Comparison of ENCODE assay signal across 22 cellular contexts in genomic region chr19:17460372-17461230, GRCh38. TPM values are rescaled to one million over a fixed set of nuclear protein-coding genes. Genes with fewer than 3 reads are reported as not detected.
DNase-seq lines count a peak whose midpoint lies in the region; ATAC-seq, FAIRE-seq and TF ChIP-seq lines count a peak whose summit lies in the region.
"Had no signal": no experiment of that assay in that cellular context is flagged by ENCODE, and none has a peak within 500 bp of the region (broad histone marks: within the 10 kb centered on the region; RNA-seq: fewer than 3 reads in every experiment).

NXNL1 (minus strand) TSS chr19:17460926; CDS start chr19:17460869, 57 bp downstream.

- no peak within 1 kb of the TSS for H3K4me3 ChIP-seq in A549
- no peak within 1 kb of the TSS for H3K4me3 ChIP-seq in IMR-90 (ENCODE audit: insufficient read depth, low read depth, low read length)
- H3K4me3 ChIP-seq in WERI-Rb-1 (ENCODE audit: low read depth, low read length), result peak within 1 kb of the TSS; percentile 51
- H3K4me3 ChIP-seq in osteoblast (ENCODE audit: insufficient read depth, low read length), result no peak within 1 kb of the TSS
- H3K4me3 ChIP-seq: GM23338 had no signal

- H2AK9ac ChIP-seq in IMR-90 (replicated peaks; ENCODE audit: low read depth, low read length, poor library complexity), result peak within 1 kb of the TSS; percentile 24

- CTCF ChIA-PET in A549 (lab: Yijun Ruan, JAX), result interaction anchor here (1.9 to 2.2 kb wide), 2 partner anchors 12 to 36 kb away, joined by 6 to 8 read pairs; partner anchors contain the start of gene TMEM221
- CTCF ChIA-PET in IMR-90 (lab: Yijun Ruan, JAX), result interaction anchor here (0.6 kb wide), 1 partner anchor 19 kb away, joined by 4 read pairs; no protein-coding TSS in a partner anchor

- H3K4me2 ChIP-seq in A549 (no peak within 1 kb of the TSS), IMR-90 (ENCODE audit: low read depth, low read length) (no peak within 1 kb of the TSS), osteoblast (ENCODE audit: insufficient read depth, low read length) (no peak within 1 kb of the TSS)
- H3K4me2 ChIP-seq: GM23338 had no signal

- peaks cover 27% of the 10 kb centered on the region for H3K27me3 Mint-ChIP-seq in T-helper 17 cell

- TF ChIP-seq CTCF in A549 (IDR thresholded peaks at IDR 0.05) (no peak), IMR-90 (conservative IDR thresholded peaks at IDR 0.05; ENCODE audit: low read depth, low read length) (no peak), WERI-Rb-1 (IDR thresholded peaks at IDR 0.05; ENCODE audit: low read depth, low read length) (no peak), osteoblast (IDR thresholded peaks at IDR 0.05; ENCODE audit: extremely low read depth, low read depth, low read length) (no peak)

- H3K79me2 ChIP-seq in osteoblast (ENCODE audit: insufficient read depth, low read length), result no peaks in the 10 kb centered on the region

- H2BK120ac ChIP-seq in IMR-90 (ENCODE audit: low read depth, low read length), result no peak within 1 kb of the TSS

- no peak within 1 kb of the TSS for H3K23ac ChIP-seq in IMR-90 (ENCODE audit: low read depth, low read length)

- no peak within 1 kb of the TSS for H3K14ac ChIP-seq in IMR-90 (replicated peaks; ENCODE audit: low read depth, low read length)

- no peak for TF ChIP-seq EP300 in A549 (IDR thresholded peaks at IDR 0.05)

- POLR2A ChIA-PET in A549 (lab: Yijun Ruan, JAX), result no interaction called here
- POLR2A ChIA-PET in IMR-90 (lab: Charles Lee; ENCODE audit: unreplicated experiment), result no interaction called here

- TF ChIP-seq POLR2A in A549 (IDR thresholded peaks at IDR 0.05; ENCODE audit: low read length), result no peak
- TF ChIP-seq POLR2A in IMR-90 (IDR thresholded peaks at IDR 0.05; ENCODE audit: low read depth, low read length), result no peak

- no peak within 1 kb of the TSS for H3K56ac ChIP-seq in IMR-90 (ENCODE audit: extremely low read depth, insufficient read depth, low read length)

- H3K27me3 ChIP-seq in IMR-90 (ENCODE audit: control insufficient read depth, insufficient read depth, low read length) (peaks cover 31% of the 10 kb centered on the region), WERI-Rb-1 (ENCODE audit: insufficient read depth, low read depth, severe bottlenecking) (no peaks in the 10 kb centered on the region), osteoblast (ENCODE audit: insufficient read depth, low read length) (peaks cover 15% of the 10 kb centered on the region)

- H3K79me1 ChIP-seq in IMR-90 (ENCODE audit: low read depth in 1 of 2, low read length in 2 of 2), result no peaks in the 10 kb centered on the region

- dilution Hi-C loops in IMR-90 (cut with HindIII; ENCODE audit: low sequenced_read_pairs, unreplicated experiment), result no loop called here

- no peak within 1 kb of the TSS for H2AK5ac ChIP-seq in IMR-90 (ENCODE audit: low read depth, low read length)

- no peak for ATAC-seq in A549
- no peak for ATAC-seq in IMR-90 (ENCODE audit: low read depth)
- ATAC-seq in GM18520 (IDR thresholded peaks at IDR 0.05; ENCODE audit: unreplicated experiment), result no peak
- no peak for ATAC-seq in T-helper 17 cell
- ATAC-seq: GM23338 had no signal

- no peak within 1 kb of the TSS for H3K27ac ChIP-seq in A549
- H3K27ac ChIP-seq in IMR-90 (ENCODE audit: insufficient read depth, low read length), result no peak within 1 kb of the TSS
- peak within 1 kb of the TSS; percentile 88 for H3K27ac ChIP-seq in WERI-Rb-1
- H3K27ac ChIP-seq in osteoblast (ENCODE audit: low read depth, low read length), result no peak within 1 kb of the TSS
- H3K27ac ChIP-seq: C4-2B, HL-60 had no signal

- H3K4ac ChIP-seq in IMR-90 (ENCODE audit: low read depth, low read length), result no peak within 1 kb of the TSS

- no peak for FAIRE-seq in A549 (lab: Jason Lieb, UNC)
- FAIRE-seq: D721Med, G401.6, GM12892, GM18507, H54 had no signal

- in situ Hi-C loops in IMR-90 (cut with MboI; ENCODE audit: low sequenced_read_pairs), result no loop called here

- no peak within 1 kb of the TSS for H3K4me3 Mint-ChIP-seq in T-helper 17 cell
- H3K4me3 Mint-ChIP-seq: CD4-positive, alpha-beta T cell; GM23338; IgD-negative memory B cell had no signal

- TF ChIP-seq RAD21 in A549 (conservative IDR thresholded peaks at IDR 0.05 in 1 of 2, IDR thresholded peaks at IDR 0.05 in 1 of 2), result no peak
- no peak for TF ChIP-seq RAD21 in IMR-90 (IDR thresholded peaks at IDR 0.05; ENCODE audit: low read length)

- H3K4me1 Mint-ChIP-seq in T-helper 17 cell, result peaks cover 1% of the 10 kb centered on the region
- H3K4me1 Mint-ChIP-seq: GM23338, IgD-negative memory B cell had no signal

- intact Hi-C loops in IMR-90 (cut with micrococcal nuclease), result no loop called here

- DNase-seq in A549 (ENCODE audit: low read depth in 1 of 2, low spot score in 1 of 2) (no peak), IMR-90 (no peak), WERI-Rb-1 (peak; percentile 95), osteoblast (ENCODE audit: insufficient read length, low spot score, missing footprints) (peak; percentile 76), T-helper 17 cell (no peak)
- DNase-seq: ACHN; BE2C; Caco-2; CD4-positive, alpha-beta T cell; HCEC 1CT had no signal

- H3K9ac ChIP-seq in IMR-90 (ENCODE audit: low read depth, low read length), result no peak within 1 kb of the TSS

- H4K5ac ChIP-seq in IMR-90 (ENCODE audit: low read depth, low read length), result no peak within 1 kb of the TSS

- H2AFZ ChIP-seq in IMR-90 (replicated peaks; ENCODE audit: low read length, poor library complexity) (peak within 1 kb of the TSS; percentile 3), osteoblast (ENCODE audit: low read length) (no peak within 1 kb of the TSS)
- H2AFZ ChIP-seq: GM23338 had no signal

- H3K4me1 ChIP-seq in A549, result no peaks in the 10 kb centered on the region
- no peaks in the 10 kb centered on the region; the same call in 1 of the 2 replicates for H3K4me1 ChIP-seq in IMR-90 (ENCODE audit: control insufficient read depth, insufficient read depth, low read length)
- no peaks in the 10 kb centered on the region for H3K4me1 ChIP-seq in osteoblast (ENCODE audit: insufficient read depth, low read length)
- H3K4me1 ChIP-seq: BE2C, Caco-2 had no signal

- no TSS peak for BruUV-seq in IMR-90 (replicated peaks; lab: Mats Ljungman, UMichigan)

- H4K8ac ChIP-seq in IMR-90 (ENCODE audit: low read depth in 2 of 2, low read length in 2 of 2), result no peak within 1 kb of the TSS

- H3K36me3 Mint-ChIP-seq in T-helper 17 cell (ENCODE audit: low read depth), result no peaks in the 10 kb centered on the region
- H3K36me3 Mint-ChIP-seq: IgD-negative memory B cell had no signal

- no peaks in the 10 kb centered on the region for H3K36me3 ChIP-seq in IMR-90 (ENCODE audit: control insufficient read depth, insufficient read depth, low read length)
- H3K36me3 ChIP-seq in WERI-Rb-1, result peaks cover 16% of the 10 kb centered on the region
- no peaks in the 10 kb centered on the region for H3K36me3 ChIP-seq in osteoblast (ENCODE audit: insufficient read depth, low read length)
- H3K36me3 ChIP-seq: BE2C had no signal

- no peak within 1 kb of the TSS for H3K18ac ChIP-seq in IMR-90 (ENCODE audit: low read depth, low read length)

- H2BK5ac ChIP-seq in IMR-90 (ENCODE audit: low read depth, low read length, poor library complexity, severe bottlenecking), result no peak within 1 kb of the TSS

- H2BK20ac ChIP-seq in IMR-90 (ENCODE audit: low read depth, low read length), result no peak within 1 kb of the TSS

- no peak within 1 kb of the TSS for H2BK15ac ChIP-seq in IMR-90 (ENCODE audit: low read depth, low read length)

- no peak within 1 kb of the TSS for H3K27ac Mint-ChIP-seq in T-helper 17 cell
- H3K27ac Mint-ChIP-seq: CD4-positive, alpha-beta T cell; GM23338; IgD-negative memory B cell had no signal

- H3K9me1 ChIP-seq in IMR-90 (ENCODE audit: insufficient read depth, low read length), result no peaks in the 10 kb centered on the region

- H3K9me3 ChIP-seq in A549 (no peaks in the 10 kb centered on the region), IMR-90 (ENCODE audit: control insufficient read depth, insufficient read depth, low read length) (no peaks in the 10 kb centered on the region), WERI-Rb-1 (ENCODE audit: severe bottlenecking) (no peaks in the 10 kb centered on the region), osteoblast (ENCODE audit: low read depth, low read length) (no peaks in the 10 kb centered on the region), T-helper 17 cell (ENCODE audit: control insufficient read depth, low read length, poor library complexity, severe bottlenecking) (no peaks in the 10 kb centered on the region)
- H3K9me3 ChIP-seq: BE2C, Caco-2 had no signal

- no peak within 1 kb of the TSS for H4K91ac ChIP-seq in IMR-90 (ENCODE audit: insufficient read depth, low read depth, low read length)

- WGBS in A549 (ENCODE audit: missing lambda C conversion rate), result 85% methylated on average over 18 of the region's 26 CpGs
- WGBS in IMR-90 (ENCODE audit: extremely low coverage in 2 of 2, insufficient read length in 1 of 2), 2 experiments, result 67% methylated on average over 21 of the region's 26 CpGs; no CpG with 5 or more reads in 1 of the 2 experiments

- H4K20me1 ChIP-seq in IMR-90 (ENCODE audit: insufficient read depth, low read length) (no peaks in the 10 kb centered on the region; the same call in 1 of the 2 replicates), osteoblast (ENCODE audit: insufficient read depth, low read length) (no peaks in the 10 kb centered on the region)

TF ChIP-seq in A549, 52 proteins besides CTCF, POLR2A, EP300 and RAD21:
- TF ChIP-seq ZFP36 (IDR thresholded peaks at IDR 0.05; ENCODE audit: borderline replicate concordance, partially characterized antibody) (peak; percentile 31), HOXB13 (CRISPR knock-in tag; IDR thresholded peaks at IDR 0.05; ENCODE audit: low read depth) (no peak)

TF ChIP-seq in IMR-90, 13 proteins besides CTCF, POLR2A, EP300 and RAD21 (continues in another document):
- no peak for TF ChIP-seq ELK1 (IDR thresholded peaks at IDR 0.05; ENCODE audit: borderline replicate concordance, low read depth, low read length)

RNA-seq across cellular contexts. Expression of gene NXNL1, which starts in this region (rescaled TPM):
- not detected in 2 replicates for polyA plus RNA-seq in A549 (2011; rRNA removed)
- not detected in 2 replicates for polyA plus RNA-seq in A549 (2012; cell fraction: cytosol; rRNA removed)
- polyA plus RNA-seq in A549 (2012; cell fraction: nucleus; rRNA removed), result not detected in 2 replicates
- polyA plus RNA-seq in A549 (2017; fragmentation: RNase III; extraction: RNeasy Plus Mini Kit Qiagen cat#74134 plus additional on column Dnase treatment), result not detected in 3 replicates
- polyA minus RNA-seq in A549 (2011; rRNA and poly(A)+ RNA removed), result not detected in 2 replicates
- total RNA-seq in IMR-90 (2012; rRNA removed), result not detected in 2 replicates
- polyA plus RNA-seq in IMR-90 (2012; rRNA removed), result not detected in 2 replicates
- not detected in 2 replicates for polyA plus RNA-seq in IMR-90 (2012; cell fraction: cytosol; rRNA removed)
- not detected in 2 replicates for polyA plus RNA-seq in IMR-90 (2012; cell fraction: nucleus; rRNA removed; ENCODE audit: low replicate concordance)
- not detected in 2 replicates for total RNA-seq in osteoblast
- not detected for total RNA-seq in T-helper 17 cell
- total RNA-seq: A172; Caco-2; CD4-positive, alpha-beta T cell; GM23338; HT1080 had no signal
- polyA plus RNA-seq: GM23338, IgD-negative memory B cell had no signal

Comparison
In these comparisons a context has a peak if more than half of its experiments do, and no peak if none do; other contexts are left out.
1. Peak in DNase-seq in osteoblast; RNA of the gene not detected or under 1 TPM.